Comparison of ENCODE assay signal across 9 cellular contexts in genomic region chr2:206250041-206250897, GRCh38. TPM values are rescaled to one million over a fixed set of nuclear protein-coding genes. Genes with fewer than 3 reads are reported as not detected.
DNase-seq lines count a peak whose midpoint lies in the region; ATAC-seq, FAIRE-seq and TF ChIP-seq lines count a peak whose summit lies in the region.
"Had no signal": no experiment of that assay in that cellular context is flagged by ENCODE, and none has a peak within 500 bp of the region (broad histone marks: within the 10 kb centered on the region; RNA-seq: fewer than 3 reads in every experiment).

No MANE protein-coding gene starts in this region.

- no peak overlapping the region for H4K8ac ChIP-seq in mesenchymal stem cell (ENCODE audit: low read length)

- DNase-seq in CD8-positive, alpha-beta T cell = no peak
- DNase-seq in HFFc6 (peak; percentile 8), amniotic epithelial cell (ENCODE audit: low read depth) (peak; percentile 12), mesenchymal stem cell (peak; percentile 36), D721Med (ENCODE audit: insufficient read length, low spot score) (no peak)

- POLR2A ChIA-PET in CD8-positive, alpha-beta T cell (lab: Charles Lee) = no interaction called here

- H3K4me2 ChIP-seq in mesenchymal stem cell (ENCODE audit: low read length, poor library complexity, severe bottlenecking) = no peak overlapping the region

- no peak overlapping the region for H2BK5ac ChIP-seq in mesenchymal stem cell (ENCODE audit: low read depth, low read length, poor library complexity, severe bottlenecking)

- H3K23ac ChIP-seq in mesenchymal stem cell (ENCODE audit: low read length in 2 of 2) = no peak overlapping the region

- H3K9me3 Mint-ChIP-seq in CD8-positive, alpha-beta T cell = peaks cover 4% of the 10 kb centered on the region
- H3K9me3 Mint-ChIP-seq in HFFc6 = peaks cover 11% of the 10 kb centered on the region

- H3K4me3 ChIP-seq in CD8-positive, alpha-beta T cell (ENCODE audit: low read depth, low read length) = peak overlapping the region; percentile 15
- peak overlapping the region in 1 of 2 experiments; percentile 67 for H3K4me3 ChIP-seq in mesenchymal stem cell (ENCODE audit: insufficient read depth in 1 of 2, low read depth in 1 of 2, low read length in 2 of 2)

- H3K27ac Mint-ChIP-seq in CD8-positive, alpha-beta T cell = no peak overlapping the region
- H3K27ac Mint-ChIP-seq in HFFc6 = peak overlapping the region; percentile 15; the same call in 1 of the 2 replicates

- no peak overlapping the region for H3K18ac ChIP-seq in mesenchymal stem cell (ENCODE audit: low read depth in 1 of 2, low read length in 2 of 2)

- no peak for FAIRE-seq in D721Med (lab: Jason Lieb, UNC)

- no peaks in the 10 kb centered on the region for H3K4me1 ChIP-seq in CD8-positive, alpha-beta T cell (ENCODE audit: insufficient read depth, low read length)
- H3K4me1 ChIP-seq in mesenchymal stem cell (ENCODE audit: control insufficient read depth, insufficient read depth, low read depth, low read length) = no peaks in the 10 kb centered on the region

- H3K4ac ChIP-seq in mesenchymal stem cell (ENCODE audit: low read depth in 1 of 2, low read length in 2 of 2) = no peak overlapping the region

- peaks cover 6% of the 10 kb centered on the region for H3K4me1 Mint-ChIP-seq in CD8-positive, alpha-beta T cell (ENCODE audit: low read depth)
- peaks cover 5% of the 10 kb centered on the region; the same call in 1 of the 2 replicates for H3K4me1 Mint-ChIP-seq in HFFc6 (ENCODE audit: low read depth)

- CTCF ChIA-PET in CD8-positive, alpha-beta T cell (lab: Charles Lee) = no interaction called here

- H3K9me3 ChIP-seq in CD8-positive, alpha-beta T cell (ENCODE audit: low read length) = no peaks in the 10 kb centered on the region
- H3K9me3 ChIP-seq in mesenchymal stem cell (ENCODE audit: control insufficient read depth, low read length) = no peaks in the 10 kb centered on the region
- H3K9me3 ChIP-seq: upper lobe of left lung had no signal

- H3K36me3 Mint-ChIP-seq in CD8-positive, alpha-beta T cell = no peaks in the 10 kb centered on the region
- peaks cover 5% of the 10 kb centered on the region; the same call in 1 of the 2 replicates for H3K36me3 Mint-ChIP-seq in HFFc6 (ENCODE audit: low read depth)

- H3K9ac ChIP-seq in mesenchymal stem cell (ENCODE audit: low read length) = no peak overlapping the region

- no peak overlapping the region for H2BK15ac ChIP-seq in mesenchymal stem cell (ENCODE audit: low read depth, poor library complexity, severe bottlenecking)

- H2BK120ac ChIP-seq in mesenchymal stem cell (ENCODE audit: low read depth, low read length) = no peak overlapping the region

- WGBS in mesenchymal stem cell = 42% methylated on average over 43 of the region's 45 CpGs

- H2AFZ ChIP-seq in mesenchymal stem cell (ENCODE audit: low read depth, low read length) = no peak overlapping the region

- H3K4me3 Mint-ChIP-seq in CD8-positive, alpha-beta T cell = peak overlapping the region; percentile 74
- peak overlapping the region; percentile 87 for H3K4me3 Mint-ChIP-seq in HFFc6

- no peaks in the 10 kb centered on the region for H3K79me1 ChIP-seq in mesenchymal stem cell (replicated peaks; ENCODE audit: low read length, poor library complexity, severe bottlenecking)

- no peak overlapping the region for H2BK12ac ChIP-seq in mesenchymal stem cell (ENCODE audit: low read length in 2 of 2)

- no peak overlapping the region for H3K14ac ChIP-seq in mesenchymal stem cell (ENCODE audit: low read length in 2 of 2)

- peaks cover 9% of the 10 kb centered on the region for H3K27me3 ChIP-seq in CD8-positive, alpha-beta T cell (ENCODE audit: insufficient read depth, low read length)
- H3K27me3 ChIP-seq in mesenchymal stem cell (ENCODE audit: control insufficient read depth in 1 of 2, insufficient read depth in 1 of 2, low read length in 2 of 2) = peaks cover 45 to 46% of the 10 kb centered on the region in 2 experiments

- H3K27ac ChIP-seq in CD8-positive, alpha-beta T cell (ENCODE audit: low read depth, low read length) = no peak overlapping the region
- H3K27ac ChIP-seq in mesenchymal stem cell (ENCODE audit: low read length, poor library complexity, severe bottlenecking) = no peak overlapping the region
- H3K27ac ChIP-seq: upper lobe of left lung had no signal

- no peak overlapping the region for H2AK5ac ChIP-seq in mesenchymal stem cell (ENCODE audit: low read length, severe bottlenecking)

- no peak for TF ChIP-seq CTCF in CD8-positive, alpha-beta T cell (IDR thresholded peaks at IDR 0.05)
- TF ChIP-seq CTCF in HFFc6 (IDR thresholded peaks at IDR 0.05) (peak; percentile 28; the same call in 1 of the 2 replicates), D721Med (IDR thresholded peaks at IDR 0.05; ENCODE audit: insufficient read depth, missing control alignments) (no peak)

- H3K27me3 Mint-ChIP-seq in CD8-positive, alpha-beta T cell (ENCODE audit: low read depth) = peaks cover 59% of the 10 kb centered on the region
- peaks cover 28% of the 10 kb centered on the region for H3K27me3 Mint-ChIP-seq in HFFc6 (ENCODE audit: insufficient read depth)

- no peak for ATAC-seq in CD8-positive, alpha-beta T cell
- ATAC-seq in GM19328 (IDR thresholded peaks at IDR 0.05; ENCODE audit: unreplicated experiment) (no peak), GM18520 (IDR thresholded peaks at IDR 0.05; ENCODE audit: unreplicated experiment) (no peak), GM18867 (IDR thresholded peaks at IDR 0.05; ENCODE audit: unreplicated experiment) (no peak)

- H4K91ac ChIP-seq in mesenchymal stem cell (ENCODE audit: low read length) = no peak overlapping the region

- H3K36me3 ChIP-seq in CD8-positive, alpha-beta T cell (ENCODE audit: insufficient read depth, low read length) = no peaks in the 10 kb centered on the region
- no peaks in the 10 kb centered on the region for H3K36me3 ChIP-seq in mesenchymal stem cell (ENCODE audit: control insufficient read depth in 1 of 2, insufficient read depth in 2 of 2, low read depth in 1 of 2, low read length in 2 of 2)
- H3K36me3 ChIP-seq: upper lobe of left lung had no signal

- intact Hi-C loops in CD8-positive, alpha-beta T cell (cut with DNase I, micrococcal nuclease) = no loop called here

RNA-seq across cellular contexts. Expression of gene ZDBF2, which starts 24.2 kb away (rescaled TPM):
- total RNA-seq in CD8-positive, alpha-beta T cell = 10 to 100 TPM; 39.2 to 42.3 TPM
- total RNA-seq in HFFc6 (2021; fragmentation: NEBNext Ultra II Directional; extraction: Animal tissue kit (Norgen Biotek cat#: 25700)) = 10 to 100 TPM; 11.4 to 15.4 (median 12.9) TPM
- polyA plus RNA-seq in mesenchymal stem cell (2013, experiment 1 of 2) = 3.0 TPM
- 3.0 TPM for polyA plus RNA-seq in mesenchymal stem cell (2013, experiment 2 of 2)

Comparison
In these comparisons a context has a peak if more than half of its experiments do, and no peak if none do; other contexts are left out.
1. DNase-seq: peak in HFFc6 (single experiment), amniotic epithelial cell (single experiment) and mesenchymal stem cell (single experiment); none in CD8-positive, alpha-beta T cell (0 of 7) and D721Med (single experiment).